ENCODE assay signal across 23 cellular contexts in genomic region chr7:88933285-88933684, GRCh38.
"Had no signal": no experiment of that assay in that cellular context is flagged by ENCODE, and none has a peak within 500 bp of the region (broad histone marks: within the 10 kb centered on the region; RNA-seq: fewer than 3 reads in every experiment).

No MANE protein-coding gene starts in this region.

- DNase-seq: IMR-90; Karpas-422; KG1; MG63; NCI-H1092; NCI-H1105 treated with DMSO at 0.1 percent for 48 hours; NCI-H1417 treated with DMSO at 0.1 percent for 48 hours; NCI-H146; NCI-H1694 treated with DMSO at 0.1 percent for 48 hours; NCI-H2029; NCI-H2081 treated with DMSO at 0.1 percent for 48 hours; NCI-H2171; NCI-H226; NCI-H446; NCI-H510A; NCI-H524 treated with DMSO at 0.1 percent for 48 hours; NCI-H69; NCI-H774; NK-92 treated with Interleukin-12 subunit alpha and Interleukin-12 subunit beta, amount 100 ng/mL, for 24 hours; SHP77; SK-N-SH; SW 1271; T-cell had no signal
